In the genomic region with DNA sequence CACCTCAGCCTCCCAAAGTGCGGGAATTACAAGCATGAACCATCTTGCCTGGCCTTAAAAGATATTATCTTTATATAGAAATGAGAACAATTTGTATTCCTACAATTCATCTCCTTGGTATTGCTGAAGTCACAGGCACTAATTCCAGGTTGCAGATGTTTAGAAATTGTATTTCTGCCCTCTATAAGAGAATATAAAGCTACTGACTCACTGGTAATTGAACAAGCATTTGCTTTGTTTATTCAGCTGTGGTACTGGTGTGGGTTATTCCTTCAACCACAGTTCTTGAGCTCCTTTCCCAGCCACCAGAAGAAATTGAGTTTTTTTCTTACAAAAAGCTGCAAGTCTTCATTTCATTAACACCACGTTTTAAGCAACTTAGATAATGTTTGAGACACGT, we compare ENCODE assay signal across 10 cellular contexts. TPM values are rescaled to one million over a fixed set of nuclear protein-coding genes. Genes with fewer than 3 reads are reported as not detected.
DNase-seq lines count a peak whose midpoint lies in the region; ATAC-seq and TF ChIP-seq lines count a peak whose summit lies in the region.
"Had no signal": no experiment of that assay in that cellular context is flagged by ENCODE, and none has a peak within 500 bp of the region (broad histone marks: within the 10 kb centered on the region; RNA-seq: fewer than 3 reads in every experiment).

No MANE protein-coding gene starts in this region.

- H3K4me1 Mint-ChIP-seq in activated naive CD8-positive, alpha-beta T cell treated with anti-CD3 and anti-CD28 coated beads, Interleukin-2, amount 10 ng/mL, durations not matched to agents 7 days and 5 days = peaks cover 38% of the 10 kb centered on the region

- H3K4me3 Mint-ChIP-seq in activated naive CD8-positive, alpha-beta T cell treated with anti-CD3 and anti-CD28 coated beads, Interleukin-2, amount 10 ng/mL, durations not matched to agents 7 days and 5 days = peak overlapping the region; percentile 68

- POLR2A ChIA-PET in AG04450 (lab: Yijun Ruan, JAX) = interaction anchor here (0.7 kb wide), 1 partner anchor 29 kb away, joined by 6 read pairs; no protein-coding TSS in a partner anchor
- POLR2A ChIA-PET in activated naive CD8-positive, alpha-beta T cell treated with anti-CD3 and anti-CD28 coated beads, Interleukin-2, amount 10 ng/mL, durations not matched to agents 7 days and 5 days (lab: Charles Lee) = interaction anchor here (0.6 to 10.2 kb wide), 5 partner anchors 10 to 249 kb away, joined by 3 to 235 read pairs (median 67); a partner anchor contains a TSS

- no peak for TF ChIP-seq CTCF in AG04450 (IDR thresholded peaks at IDR 0.05; ENCODE audit: low read depth, low read length)

- ATAC-seq in activated naive CD8-positive, alpha-beta T cell treated with anti-CD3 and anti-CD28 coated beads, Interleukin-2, amount 10 ng/mL, durations not matched to agents 7 days and 5 days (ENCODE audit: low read depth) = no peak
- ATAC-seq in GM21723 (IDR thresholded peaks at IDR 0.05; ENCODE audit: unreplicated experiment) = no peak

- peak overlapping the region; percentile 34 for H3K27ac ChIP-seq in AG04450 (ENCODE audit: low read depth, low read length)

- peaks cover 2% of the 10 kb centered on the region for H3K36me3 Mint-ChIP-seq in activated naive CD8-positive, alpha-beta T cell treated with anti-CD3 and anti-CD28 coated beads, Interleukin-2, amount 10 ng/mL, durations not matched to agents 7 days and 5 days

- DNase-seq in AG04450 (ENCODE audit: low read depth, low spot score) (peak; percentile 85), EL (peak; percentile 89), hepatic stellate cell (ENCODE audit: low spot score) (peak; percentile 45), NK-92 (lab: John Stamatoyannopoulos, UW; ENCODE audit: unreplicated experiment) (no peak), NCI-H128 (lab: John Stamatoyannopoulos, UW; ENCODE audit: unreplicated experiment) (no peak)
- DNase-seq in activated naive CD8-positive, alpha-beta T cell treated with anti-CD3 and anti-CD28 coated beads, Interleukin-2, amount 10 ng/mL, durations not matched to agents 7 days and 5 days = no peak
- no peak for DNase-seq in stimulated activated CD8-positive, alpha-beta memory T cell treated with anti-CD3 and anti-CD28 coated beads, Interleukin-4, amount 100 ng/mL, for 48 hours
- DNase-seq: DMS79 treated with DMSO at 0.1 percent for 48 hours, SHP77 treated with DMSO at 0.1 percent for 48 hours had no signal

- CTCF ChIA-PET in AG04450 (lab: Charles Lee) = interaction anchor here (0.6 to 1.1 kb wide), 2 partner anchors 50 to 775 kb away, joined by 3 read pairs; no protein-coding TSS in a partner anchor

- peak overlapping the region; percentile 90 for H3K27ac Mint-ChIP-seq in activated naive CD8-positive, alpha-beta T cell treated with anti-CD3 and anti-CD28 coated beads, Interleukin-2, amount 10 ng/mL, durations not matched to agents 7 days and 5 days

- no peaks in the 10 kb centered on the region for H3K27me3 ChIP-seq in AG04450 (ENCODE audit: control insufficient read depth, insufficient read depth, low read length)

- no peaks in the 10 kb centered on the region for H3K9me3 Mint-ChIP-seq in activated naive CD8-positive, alpha-beta T cell treated with anti-CD3 and anti-CD28 coated beads, Interleukin-2, amount 10 ng/mL, durations not matched to agents 7 days and 5 days

- H3K9me3 ChIP-seq in AG04450 (ENCODE audit: control insufficient read depth, insufficient read depth, low read length) = no peaks in the 10 kb centered on the region

- no peaks in the 10 kb centered on the region for H3K27me3 Mint-ChIP-seq in activated naive CD8-positive, alpha-beta T cell treated with anti-CD3 and anti-CD28 coated beads, Interleukin-2, amount 10 ng/mL, durations not matched to agents 7 days and 5 days

- H3K4me3 ChIP-seq in AG04450 (ENCODE audit: low read depth, low read length) = no peak overlapping the region

RNA-seq across cellular contexts. Expression of a gene that starts 29.0 kb away (rescaled TPM):
- polyA plus RNA-seq in AG04450 (2011; rRNA removed) = 0.61 and 0.94 TPM in 2 replicates
- polyA minus RNA-seq in AG04450 (2011; rRNA and poly(A)+ RNA removed) = 1.2 and 2.3 TPM in 2 replicates
- 10 to 100 TPM; 23.4 to 24.2 TPM for total RNA-seq in activated naive CD8-positive, alpha-beta T cell treated with anti-CD3 and anti-CD28 coated beads, Interleukin-2, amount 10 ng/mL, durations not matched to agents 7 days and 5 days

Comparison
In these comparisons a context has a peak if more than half of its experiments do, and no peak if none do; other contexts are left out.
1. DNase-seq: peak in AG04450 (single experiment), EL (single experiment) and hepatic stellate cell (single experiment); none in activated naive CD8-positive, alpha-beta T cell treated with anti-CD3 and anti-CD28 coated beads, Interleukin-2, amount 10 ng/mL, durations not matched to agents 7 days and 5 days (single experiment), NK-92 (single experiment), NCI-H128 (single experiment) and stimulated activated CD8-positive, alpha-beta memory T cell treated with anti-CD3 and anti-CD28 coated beads, Interleukin-4, amount 100 ng/mL, for 48 hours (single experiment).